ENCODE assay signal across 22 cellular contexts in genomic region chr3:178465260-178466180, GRCh38.
DNase-seq lines count a peak whose midpoint lies in the region; ATAC-seq lines count a peak whose summit lies in the region.
"Had no signal": no experiment of that assay in that cellular context is flagged by ENCODE, and none has a peak within 500 bp of the region (broad histone marks: within the 10 kb centered on the region; RNA-seq: fewer than 3 reads in every experiment).

No MANE protein-coding gene starts in this region.

- no peak for DNase-seq in stimulated activated effector memory CD8-positive, alpha-beta T cell treated with anti-CD3 and anti-CD28 coated beads, Interleukin-12 subunit alpha, Interleukin-12 subunit beta, amount 100 ng/mL, for 72 hours (ENCODE audit: low spot score in 2 of 2)
- DNase-seq in SK-N-DZ (ENCODE audit: low spot score) (no peak), sciatic nerve (ENCODE audit: low spot score) (no peak)
- no peak for DNase-seq in activated T-helper 1 cell treated with anti-CD3 and anti-CD28 coated beads, Interleukin-12 subunit alpha, Interleukin-12 subunit beta, Interleukin-2, Interleukin-4 antibody, amounts not matched to agents 30 ng/mL and 10 ng/mL and 1 ng/mL, durations not matched to agents 14 hours and 24 hours and 36 hours (ENCODE audit: low spot score)
- DNase-seq: activated CD4-positive, alpha-beta T cell treated with anti-CD3 and anti-CD28 coated beads for 4 hours; activated naive CD4-positive, alpha-beta T cell treated with anti-CD3 and anti-CD28 coated beads, Interleukin-2, amount 50 U/mL, for 16 hours; CD4-positive, alpha-beta memory T cell; GDM1; head of caudate nucleus; mesendoderm; naive thymus-derived CD8-positive, alpha-beta T cell; NCI-H1092 treated with DMSO at 0.1 percent for 48 hours; NCI-H1930; NCI-H226; retina; stimulated activated CD4-positive, alpha-beta T cell treated with anti-CD3 and anti-CD28 coated beads, Interleukin-2, amount 100 ng/mL, for 48 hours; stimulated activated naive CD8-positive, alpha-beta T cell treated with anti-CD3 and anti-CD28 coated beads, Interleukin-15, Interleukin-2, amounts not matched to agents 100 U/mL and 50 U/mL, for 24 hours had no signal

- peaks cover 2% of the 10 kb centered on the region for H3K27me3 Mint-ChIP-seq in activated T-helper 1 cell treated with anti-CD3 and anti-CD28 coated beads, Interleukin-12 subunit alpha, Interleukin-12 subunit beta, Interleukin-2, Interleukin-4 antibody, amounts not matched to agents 30 ng/mL and 10 ng/mL and 1 ng/mL, durations not matched to agents 14 hours and 24 hours and 36 hours (ENCODE audit: insufficient read depth)

- intact Hi-C loops in sciatic nerve (cut with DNase I): no loop called here
- intact Hi-C loops in activated T-helper 1 cell treated with anti-CD3 and anti-CD28 coated beads, Interleukin-12 subunit alpha, Interleukin-12 subunit beta, Interleukin-2, Interleukin-4 antibody, amounts not matched to agents 30 ng/mL and 10 ng/mL and 1 ng/mL, durations not matched to agents 14 hours and 24 hours and 36 hours (cut with micrococcal nuclease): no loop called here

- no peaks in the 10 kb centered on the region for H3K4me1 Mint-ChIP-seq in stimulated activated effector memory CD8-positive, alpha-beta T cell treated with anti-CD3 and anti-CD28 coated beads, Interleukin-12 subunit alpha, Interleukin-12 subunit beta, amount 100 ng/mL, for 72 hours
- H3K4me1 Mint-ChIP-seq in activated T-helper 1 cell treated with anti-CD3 and anti-CD28 coated beads, Interleukin-12 subunit alpha, Interleukin-12 subunit beta, Interleukin-2, Interleukin-4 antibody, amounts not matched to agents 30 ng/mL and 10 ng/mL and 1 ng/mL, durations not matched to agents 14 hours and 24 hours and 36 hours (ENCODE audit: low read depth): no peaks in the 10 kb centered on the region
- H3K4me1 Mint-ChIP-seq: CD4-positive, alpha-beta memory T cell; GM23338; naive thymus-derived CD8-positive, alpha-beta T cell had no signal

- no peaks in the 10 kb centered on the region for H3K9me3 Mint-ChIP-seq in stimulated activated effector memory CD8-positive, alpha-beta T cell treated with anti-CD3 and anti-CD28 coated beads, Interleukin-12 subunit alpha, Interleukin-12 subunit beta, amount 100 ng/mL, for 72 hours
- no peaks in the 10 kb centered on the region for H3K9me3 Mint-ChIP-seq in activated T-helper 1 cell treated with anti-CD3 and anti-CD28 coated beads, Interleukin-12 subunit alpha, Interleukin-12 subunit beta, Interleukin-2, Interleukin-4 antibody, amounts not matched to agents 30 ng/mL and 10 ng/mL and 1 ng/mL, durations not matched to agents 14 hours and 24 hours and 36 hours

- no peak overlapping the region for H3K4me3 Mint-ChIP-seq in stimulated activated effector memory CD8-positive, alpha-beta T cell treated with anti-CD3 and anti-CD28 coated beads, Interleukin-12 subunit alpha, Interleukin-12 subunit beta, amount 100 ng/mL, for 72 hours
- no peak overlapping the region for H3K4me3 Mint-ChIP-seq in activated T-helper 1 cell treated with anti-CD3 and anti-CD28 coated beads, Interleukin-12 subunit alpha, Interleukin-12 subunit beta, Interleukin-2, Interleukin-4 antibody, amounts not matched to agents 30 ng/mL and 10 ng/mL and 1 ng/mL, durations not matched to agents 14 hours and 24 hours and 36 hours
- H3K4me3 Mint-ChIP-seq: CD4-positive, alpha-beta memory T cell; GM23338; naive thymus-derived CD8-positive, alpha-beta T cell had no signal

- H3K36me3 Mint-ChIP-seq in stimulated activated effector memory CD8-positive, alpha-beta T cell treated with anti-CD3 and anti-CD28 coated beads, Interleukin-12 subunit alpha, Interleukin-12 subunit beta, amount 100 ng/mL, for 72 hours: no peaks in the 10 kb centered on the region
- H3K36me3 Mint-ChIP-seq in activated T-helper 1 cell treated with anti-CD3 and anti-CD28 coated beads, Interleukin-12 subunit alpha, Interleukin-12 subunit beta, Interleukin-2, Interleukin-4 antibody, amounts not matched to agents 30 ng/mL and 10 ng/mL and 1 ng/mL, durations not matched to agents 14 hours and 24 hours and 36 hours (ENCODE audit: low read depth): no peaks in the 10 kb centered on the region
- H3K36me3 Mint-ChIP-seq: CD4-positive, alpha-beta memory T cell; naive thymus-derived CD8-positive, alpha-beta T cell had no signal

- H3K27ac Mint-ChIP-seq in stimulated activated effector memory CD8-positive, alpha-beta T cell treated with anti-CD3 and anti-CD28 coated beads, Interleukin-12 subunit alpha, Interleukin-12 subunit beta, amount 100 ng/mL, for 72 hours: no peak overlapping the region
- H3K27ac Mint-ChIP-seq in activated T-helper 1 cell treated with anti-CD3 and anti-CD28 coated beads, Interleukin-12 subunit alpha, Interleukin-12 subunit beta, Interleukin-2, Interleukin-4 antibody, amounts not matched to agents 30 ng/mL and 10 ng/mL and 1 ng/mL, durations not matched to agents 14 hours and 24 hours and 36 hours: no peak overlapping the region
- H3K27ac Mint-ChIP-seq: CD4-positive, alpha-beta memory T cell; GM23338; naive thymus-derived CD8-positive, alpha-beta T cell had no signal

- peak; percentile 62 for ATAC-seq in GM18519 (IDR thresholded peaks at IDR 0.05; ENCODE audit: low FRiP score, unreplicated experiment)
- ATAC-seq in GM21529 (IDR thresholded peaks at IDR 0.05; ENCODE audit: unreplicated experiment): peak; percentile 59
- peak; percentile 64 for ATAC-seq in HG03066 (IDR thresholded peaks at IDR 0.05; ENCODE audit: low read depth, unreplicated experiment)
- ATAC-seq in stimulated activated effector memory CD8-positive, alpha-beta T cell treated with anti-CD3 and anti-CD28 coated beads, Interleukin-12 subunit alpha, Interleukin-12 subunit beta, amount 100 ng/mL, for 72 hours: peak; percentile 36
- no peak for ATAC-seq in sciatic nerve
- ATAC-seq: GM23338; HepG2; naive thymus-derived CD8-positive, alpha-beta T cell; stimulated activated naive CD8-positive, alpha-beta T cell treated with anti-CD3 and anti-CD28 coated beads, Interleukin-15, Interleukin-2, amounts not matched to agents 100 U/mL and 50 U/mL, for 24 hours had no signal
